ENCODE assay signal across 8 cellular contexts in the genomic region with DNA sequence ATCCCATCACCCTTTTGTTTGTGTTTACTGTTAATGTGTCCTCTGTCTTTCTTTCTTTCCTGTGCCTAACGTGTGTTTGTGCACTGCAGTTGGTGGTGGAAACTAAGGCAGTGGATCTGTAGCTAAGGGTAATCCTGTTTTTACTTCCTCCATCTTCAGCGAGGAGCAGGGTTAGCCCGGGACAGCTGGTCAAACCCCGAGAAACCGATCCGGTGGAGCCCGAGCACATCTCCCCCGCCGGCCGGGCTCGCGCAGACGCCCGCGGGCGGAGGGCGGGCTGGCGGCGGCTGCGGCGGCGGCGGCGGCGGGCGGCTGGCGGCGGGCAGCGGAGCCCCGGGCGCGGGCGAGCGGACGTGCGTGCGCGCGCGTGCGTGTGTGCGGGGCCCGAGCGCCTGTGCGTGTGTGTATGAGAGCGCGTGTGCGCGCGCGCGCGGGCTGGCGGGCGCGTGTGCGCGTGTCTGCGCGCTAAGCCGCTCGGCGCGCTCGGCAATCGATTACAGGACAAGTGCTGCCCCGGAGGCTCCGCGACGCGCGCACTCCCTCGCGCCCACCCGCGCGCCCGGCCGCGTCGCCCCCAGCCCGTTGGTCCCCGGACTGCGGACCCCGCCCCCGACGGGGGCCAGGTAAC. TPM values are rescaled to one million over a fixed set of nuclear protein-coding genes. Genes with fewer than 3 reads are reported as not detected.
DNase-seq lines count a peak whose midpoint lies in the region; ATAC-seq and TF ChIP-seq lines count a peak whose summit lies in the region.

Gene IKZF2 (minus strand): TSS at position 176 of the 628 bp plus-strand sequence. CDS start 2,983 bp downstream, outside the sequence.

- H3K4me1 Mint-ChIP-seq in activated naive CD4-positive, alpha-beta T cell treated with anti-CD3 and anti-CD28 coated beads, Interleukin-2, amount 50 U/mL, for 24 hours: peaks cover 26% of the 10 kb centered on the region
- peaks cover 43% of the 10 kb centered on the region for H3K4me1 Mint-ChIP-seq in osteocyte (ENCODE audit: unreplicated experiment)

- ATAC-seq in thoracic aorta (ENCODE audit: insufficient number of reproducible peaks, low FRiP score, low read depth): peak; percentile 83

- no peaks in the 10 kb centered on the region for H3K9me2 ChIP-seq in Loucy (replicated peaks; ENCODE audit: low read depth, low read length)

- H3K79me2 ChIP-seq in Loucy (ENCODE audit: insufficient read depth, low read length): peaks cover 86% of the 10 kb centered on the region

- in situ Hi-C loops in SK-MEL-5 (cut with HindIII; ENCODE audit: low pct_unique_long_range_greater_than_20kb, low sequenced_read_pairs): no loop called here

- H3K9me3 Mint-ChIP-seq in activated naive CD4-positive, alpha-beta T cell treated with anti-CD3 and anti-CD28 coated beads, Interleukin-2, amount 50 U/mL, for 24 hours: no peaks in the 10 kb centered on the region
- H3K9me3 Mint-ChIP-seq in osteocyte (ENCODE audit: unreplicated experiment): no peaks in the 10 kb centered on the region

- H3K4me1 ChIP-seq in ES-I3 (ENCODE audit: insufficient read depth, low read length) (peaks cover 7% of the 10 kb centered on the region), Loucy (ENCODE audit: insufficient read depth, low read length, poor library complexity, severe bottlenecking) (peaks cover 49% of the 10 kb centered on the region), thoracic aorta (ENCODE audit: control insufficient read depth in 1 of 2, low read depth in 2 of 2) (peaks cover 7 to 40% of the 10 kb centered on the region in 2 donors)

- peak within 1 kb of the TSS; percentile 90 for H3K4me2 ChIP-seq in Loucy (ENCODE audit: low read depth, low read length, poor library complexity, severe bottlenecking)

- H3K36me3 ChIP-seq in ES-I3 (ENCODE audit: insufficient read depth, low read length) (no peaks in the 10 kb centered on the region), H7 (replicated peaks; ENCODE audit: control insufficient read depth, insufficient read depth, low read length) (no peaks in the 10 kb centered on the region), Loucy (ENCODE audit: insufficient read depth, low read length) (peaks cover 5% of the 10 kb centered on the region), thoracic aorta (no peaks in the 10 kb centered on the region)

- H4K20me1 ChIP-seq in Loucy (ENCODE audit: insufficient read depth, low read length, poor library complexity, severe bottlenecking): peaks cover under 1% of the 10 kb centered on the region

- TF ChIP-seq CTCF in Loucy (conservative IDR thresholded peaks at IDR 0.05; ENCODE audit: low read length) (no peak), osteocyte (IDR thresholded peaks at IDR 0.05) (no peak), thoracic aorta (IDR thresholded peaks at IDR 0.05) (no peak)

- H3K27me3 Mint-ChIP-seq in activated naive CD4-positive, alpha-beta T cell treated with anti-CD3 and anti-CD28 coated beads, Interleukin-2, amount 50 U/mL, for 24 hours: peaks cover 48% of the 10 kb centered on the region
- no peaks in the 10 kb centered on the region for H3K27me3 Mint-ChIP-seq in osteocyte (ENCODE audit: unreplicated experiment)

- intact Hi-C loops in head of caudate nucleus (cut with DNase I): loop anchor here (5.0 kb wide), 2 partner anchors 374 to 459 kb away; no protein-coding TSS in a partner anchor

- H3K9ac ChIP-seq in ES-I3 (ENCODE audit: low read depth, low read length): peak within 1 kb of the TSS; percentile 80
- H3K9ac ChIP-seq in Loucy (ENCODE audit: low read depth, low read length, poor library complexity, severe bottlenecking): peak within 1 kb of the TSS; percentile 95

- peak within 1 kb of the TSS; percentile 39; the same call in 1 of the 2 replicates for H2AFZ ChIP-seq in Loucy (ENCODE audit: low read length)

- no peaks in the 10 kb centered on the region for H3K36me3 Mint-ChIP-seq in activated naive CD4-positive, alpha-beta T cell treated with anti-CD3 and anti-CD28 coated beads, Interleukin-2, amount 50 U/mL, for 24 hours
- H3K36me3 Mint-ChIP-seq in osteocyte (ENCODE audit: unreplicated experiment): peaks cover 2% of the 10 kb centered on the region

- H3K9me3 ChIP-seq in ES-I3 (ENCODE audit: control insufficient read depth, insufficient read depth, low read length): no peaks in the 10 kb centered on the region
- no peaks in the 10 kb centered on the region for H3K9me3 ChIP-seq in Loucy (ENCODE audit: insufficient read depth, low read depth, low read length)
- H3K9me3 ChIP-seq in thoracic aorta: no peaks in the 10 kb centered on the region

- H3F3A ChIP-seq in Loucy (ENCODE audit: low read depth): peaks cover 7% of the 10 kb centered on the region

- DNase-seq in H7: peak; percentile 81
- peak; percentile 74 for DNase-seq in SK-MEL-5 (ENCODE audit: low read depth, low spot score)
- peak; percentile 69 to 93 (median 85) for DNase-seq in head of caudate nucleus
- DNase-seq in osteocyte (ENCODE audit: extremely low spot score, unreplicated experiment): peak; percentile 94
- DNase-seq in thoracic aorta (ENCODE audit: low spot score): peak; percentile 33

- H3K27ac Mint-ChIP-seq in activated naive CD4-positive, alpha-beta T cell treated with anti-CD3 and anti-CD28 coated beads, Interleukin-2, amount 50 U/mL, for 24 hours: peak within 1 kb of the TSS; percentile 35
- H3K27ac Mint-ChIP-seq in osteocyte (ENCODE audit: unreplicated experiment): peak within 1 kb of the TSS; percentile 96

- H3K27me3 ChIP-seq in H7 (ENCODE audit: control insufficient read depth, insufficient read depth, low read length): peaks cover 4% of the 10 kb centered on the region; the same call in 1 of the 2 replicates
- H3K27me3 ChIP-seq in Loucy (ENCODE audit: insufficient read depth, low read length, poor library complexity, severe bottlenecking): no peaks in the 10 kb centered on the region
- no peaks in the 10 kb centered on the region for H3K27me3 ChIP-seq in thoracic aorta (replicated peaks; ENCODE audit: insufficient read depth)

- peak within 1 kb of the TSS; percentile 95 to 97 for H3K27ac ChIP-seq in thoracic aorta

- peak within 1 kb of the TSS; percentile 80 for H3K4me3 Mint-ChIP-seq in activated naive CD4-positive, alpha-beta T cell treated with anti-CD3 and anti-CD28 coated beads, Interleukin-2, amount 50 U/mL, for 24 hours
- H3K4me3 Mint-ChIP-seq in osteocyte (ENCODE audit: unreplicated experiment): peak within 1 kb of the TSS; percentile 89

- H3K4me3 ChIP-seq in H7 (ENCODE audit: insufficient read depth, low read depth, low read length): peak within 1 kb of the TSS; percentile 67
- peak within 1 kb of the TSS; percentile 86 for H3K4me3 ChIP-seq in Loucy (ENCODE audit: low read length, poor library complexity, severe bottlenecking)
- peak within 1 kb of the TSS; percentile 97 for H3K4me3 ChIP-seq in thoracic aorta

RNA-seq across cellular contexts. Expression of gene IKZF2, which starts in this region (rescaled TPM):
- total RNA-seq in H7 (2014; rRNA removed; shearing (Covaris generic)): 0.97 and 2.3 TPM in 2 replicates
- 0.32 and 0.79 TPM in 2 replicates for total RNA-seq in SK-MEL-5 (2014; rRNA removed; shearing (Covaris generic))
- 0.08 and 0.11 TPM in 2 replicates for polyA plus RNA-seq in SK-MEL-5 (2015; cell fraction: cytosol; rRNA removed)
- polyA plus RNA-seq in SK-MEL-5 (2015; cell fraction: nucleus; rRNA removed): 0.53 and 1.7 TPM in 2 replicates
- 16.7 and 18.9 TPM in 2 replicates for total RNA-seq in osteocyte
- total RNA-seq in thoracic aorta: 10 to 100 TPM; 16.2 to 26.5 TPM

Comparison
In these comparisons a context has a peak if more than half of its experiments do, and no peak if none do; other contexts are left out.
1. Peak in every context shown above with its lines: DNase-seq, ATAC-seq, H3K4me3 ChIP-seq and H3K27ac ChIP-seq.
2. DNase-seq: peak in every context shown above with its lines; median percentile 94 in osteocyte; 85 in head of caudate nucleus; 81 in H7; 74 in SK-MEL-5; 33 in thoracic aorta.